Comparison of ENCODE assay signal across 8 cellular contexts in the genomic region with DNA sequence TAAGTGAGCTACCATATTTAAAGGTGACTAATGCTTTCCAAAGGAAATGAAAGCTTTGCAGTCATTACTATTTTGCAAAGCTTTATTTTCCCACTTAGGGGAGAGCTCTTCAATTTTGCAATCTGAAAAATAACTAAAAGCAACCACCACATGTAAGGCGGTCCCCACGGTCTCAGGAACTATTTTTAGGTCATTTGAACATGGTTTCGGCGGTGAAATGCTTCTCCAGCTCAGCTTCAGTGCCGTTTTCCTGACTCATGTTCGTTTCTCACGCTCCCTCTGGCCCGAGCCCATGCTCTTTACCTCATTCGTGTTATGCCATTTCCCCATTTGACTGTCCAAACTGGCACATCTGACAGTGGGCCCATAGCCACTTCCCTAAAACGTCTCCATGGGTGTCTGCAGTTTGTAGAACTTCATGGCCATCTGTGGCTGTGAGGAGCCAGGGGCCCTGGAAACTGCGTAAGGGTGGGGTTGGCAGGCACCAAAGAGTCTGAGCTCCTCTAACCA. TPM values are rescaled to one million over a fixed set of nuclear protein-coding genes. Genes with fewer than 3 reads are reported as not detected.
A peak's percentile ranks its signal among the peaks of the same experiment; 100 is the strongest.
DNase-seq lines count a peak whose midpoint lies in the region; ATAC-seq and TF ChIP-seq lines count a peak whose summit lies in the region.

No MANE protein-coding gene starts in this region.

- no peaks in the 10 kb centered on the region for H3K36me3 ChIP-seq in uterus

- H3K4me3 ChIP-seq in GM12865 (ENCODE audit: low read depth, low read length) (peak overlapping the region; percentile 21), uterus (no peak overlapping the region)

- H3K4me1 ChIP-seq in uterus = no peaks in the 10 kb centered on the region

- ATAC-seq in GM21723 (IDR thresholded peaks at IDR 0.05; ENCODE audit: unreplicated experiment) = peak; percentile 74
- ATAC-seq in HG03139 (IDR thresholded peaks at IDR 0.05; ENCODE audit: unreplicated experiment) = no peak

- TF ChIP-seq POLR2A in uterus (IDR thresholded peaks at IDR 0.05) = no peak

- peak overlapping the region in 1 of 2 donors; percentile 7 for H3K27ac ChIP-seq in uterus

- DNase-seq in GM12865 (ENCODE audit: low read depth) (peak; percentile 97), MV-4-11 (lab: John Stamatoyannopoulos, UW) (peak; percentile 100), amygdala (lab: John Stamatoyannopoulos, UW) (peak in 31 of 56 donors; percentile 5 to 72 (median 24)), myocyte (ENCODE audit: low read depth) (peak; percentile 68), uterus (peak; percentile 33 to 35), NCI-H2081 (lab: John Stamatoyannopoulos, UW) (no peak)

- TF ChIP-seq CTCF in GM12865 (IDR thresholded peaks at IDR 0.05; ENCODE audit: insufficient read depth, low read depth, low read length, missing control alignments) (no peak), uterus (IDR thresholded peaks at IDR 0.05) (no peak)

- H3K9me3 ChIP-seq in uterus = no peaks in the 10 kb centered on the region

- intact Hi-C loops in uterus (cut with DNase I; ENCODE audit: low total_unique reads) = no loop called here

- H3K27me3 ChIP-seq in uterus = no peaks in the 10 kb centered on the region

RNA-seq across cellular contexts. Expression of a gene that starts 46.5 kb away (rescaled TPM):
- total RNA-seq in myocyte (0.26 and 1.2 TPM in 2 replicates), uterus (not detected)
- polyA plus RNA-seq in myocyte (2012) = 2.0 TPM

Comparison
In these comparisons a context has a peak if more than half of its experiments do, and no peak if none do; other contexts are left out.
1. DNase-seq: peak in GM12865 (single experiment), MV-4-11 (single experiment), amygdala (31 of 56), myocyte (single experiment) and uterus (2 of 2); none in NCI-H2081 (0 of 2).